Comparison of ENCODE assay signal across 9 cellular contexts in genomic region chr11:81658722-81659121, GRCh38.
DNase-seq lines count a peak whose midpoint lies in the region; ATAC-seq and TF ChIP-seq lines count a peak whose summit lies in the region.
"Had no signal": no experiment of that assay in that cellular context is flagged by ENCODE, and none has a peak within 500 bp of the region (broad histone marks: within the 10 kb centered on the region; RNA-seq: fewer than 3 reads in every experiment).

No MANE protein-coding gene starts in this region.

- no peaks in the 10 kb centered on the region for H3K9me3 Mint-ChIP-seq in effector memory CD8-positive, alpha-beta T cell

- H3K27me3 ChIP-seq in cardiac muscle cell, result no peaks in the 10 kb centered on the region
- no peaks in the 10 kb centered on the region for H3K27me3 ChIP-seq in heart right ventricle
- no peaks in the 10 kb centered on the region for H3K27me3 ChIP-seq in testis

- no peaks in the 10 kb centered on the region for H3K9me3 ChIP-seq in cardiac muscle cell (ENCODE audit: low read depth)
- peaks cover 0 to 56% (median 21%) of the 10 kb centered on the region in 11 donors for H3K9me3 ChIP-seq in heart right ventricle
- no peaks in the 10 kb centered on the region for H3K9me3 ChIP-seq in testis

- WGBS in heart right ventricle, 2 donors, result 33 to 49% methylated on average over 1 of the region's 1 CpG
- WGBS in testis, 2 donors, result 46 to 69% methylated on average over 1 of the region's 1 CpG

- DNase-seq in cardiac muscle cell (ENCODE audit: low read depth in 1 of 2, low spot score in 1 of 2) (peak in 1 of 2 donors; percentile 17), heart right ventricle (no peak), RKO (ENCODE audit: low spot score) (peak; percentile 59), left kidney (ENCODE audit: low read depth, low spot score) (peak; percentile 1), testis (no peak), left colon (no peak)
- no peak for DNase-seq in effector memory CD8-positive, alpha-beta T cell

- intact Hi-C loops in heart right ventricle (cut with DNase I), result no loop called here
- intact Hi-C loops in testis (cut with DNase I; ENCODE audit: low total_unique reads), result no loop called here
- intact Hi-C loops in left colon (cut with DNase I, micrococcal nuclease), result no loop called here

- no peak overlapping the region for H3K27ac ChIP-seq in cardiac muscle cell
- H3K27ac ChIP-seq in heart right ventricle, result no peak overlapping the region
- H3K27ac ChIP-seq in testis, result no peak overlapping the region

- ATAC-seq in heart right ventricle, result no peak
- ATAC-seq in HG02763 (IDR thresholded peaks at IDR 0.05; ENCODE audit: unreplicated experiment), result peak; percentile 77
- ATAC-seq in effector memory CD8-positive, alpha-beta T cell (replicated peaks), result no peak
- ATAC-seq in left colon, result no peak

- no peaks in the 10 kb centered on the region for H3K4me1 Mint-ChIP-seq in effector memory CD8-positive, alpha-beta T cell (ENCODE audit: low read depth in 2 of 2)
- H3K4me1 Mint-ChIP-seq: activated naive CD4-positive, alpha-beta T cell treated with anti-CD3 and anti-CD28 coated beads, Interleukin-2, amount 50 U/mL, for 24 hours had no signal

- H3K4me3 ChIP-seq in cardiac muscle cell (no peak overlapping the region), heart right ventricle (no peak overlapping the region), testis (no peak overlapping the region)

- H3K4me3 Mint-ChIP-seq in effector memory CD8-positive, alpha-beta T cell, result no peak overlapping the region
- H3K4me3 Mint-ChIP-seq: activated naive CD4-positive, alpha-beta T cell treated with anti-CD3 and anti-CD28 coated beads, Interleukin-2, amount 50 U/mL, for 24 hours had no signal

- no peak overlapping the region for H3K27ac Mint-ChIP-seq in effector memory CD8-positive, alpha-beta T cell
- H3K27ac Mint-ChIP-seq: activated naive CD4-positive, alpha-beta T cell treated with anti-CD3 and anti-CD28 coated beads, Interleukin-2, amount 50 U/mL, for 24 hours had no signal

- H3K36me3 Mint-ChIP-seq in effector memory CD8-positive, alpha-beta T cell (ENCODE audit: insufficient read depth), result no peaks in the 10 kb centered on the region
- H3K36me3 Mint-ChIP-seq: activated naive CD4-positive, alpha-beta T cell treated with anti-CD3 and anti-CD28 coated beads, Interleukin-2, amount 50 U/mL, for 24 hours had no signal

- TF ChIP-seq CTCF in cardiac muscle cell (IDR thresholded peaks at IDR 0.05; ENCODE audit: low read depth, low read length), result peak; percentile 33
- peak in 2 of 9 donors; percentile 7 to 20 for TF ChIP-seq CTCF in heart right ventricle (IDR thresholded peaks at IDR 0.05)
- peak in 1 of 3 experiments; percentile 18 for TF ChIP-seq CTCF in testis (IDR thresholded peaks at IDR 0.05)

- H3K4me1 ChIP-seq in cardiac muscle cell (ENCODE audit: low read depth) (no peaks in the 10 kb centered on the region), heart right ventricle (no peaks in the 10 kb centered on the region), testis (no peaks in the 10 kb centered on the region)

- peaks cover 0 to 21% of the 10 kb centered on the region in 2 donors for H3K27me3 Mint-ChIP-seq in effector memory CD8-positive, alpha-beta T cell

- H3K36me3 ChIP-seq in cardiac muscle cell (no peaks in the 10 kb centered on the region), heart right ventricle (no peaks in the 10 kb centered on the region), testis (ENCODE audit: low read depth, missing control alignments) (no peaks in the 10 kb centered on the region)

- TF ChIP-seq POLR2A in testis (IDR thresholded peaks at IDR 0.05), result no peak

Comparison
In these comparisons a context has a peak if more than half of its experiments do, and no peak if none do; other contexts are left out.
1. DNase-seq: peak in RKO (single experiment) and left kidney (single experiment); none in heart right ventricle (0 of 2), testis (single experiment), effector memory CD8-positive, alpha-beta T cell (0 of 3) and left colon (0 of 2).